In genomic region chr9:124238546-124239140, GRCh38 we compare ENCODE assay signal across 10 cellular contexts. TPM values are rescaled to one million over a fixed set of nuclear protein-coding genes. Genes with fewer than 3 reads are reported as not detected.
DNase-seq lines count a peak whose midpoint lies in the region; ATAC-seq and TF ChIP-seq lines count a peak whose summit lies in the region.
"Had no signal": no experiment of that assay in that cellular context is flagged by ENCODE, and none has a peak within 500 bp of the region (broad histone marks: within the 10 kb centered on the region; RNA-seq: fewer than 3 reads in every experiment).

No MANE protein-coding gene starts in this region.

- POLR2A ChIA-PET in activated B cell treated with CpG ODN at 0.5 μM for 24 hours (lab: Charles Lee) = interaction anchor here (0.6 to 2.6 kb wide), 8 partner anchors 10 to 112 kb away, joined by 3 to 34 read pairs (median 4); partner anchors contain the start of gene NEK6

- H3K4me1 Mint-ChIP-seq in activated B cell treated with CpG ODN at 0.5 μM for 24 hours (peaks cover 50% of the 10 kb centered on the region), type B pancreatic cell (ENCODE audit: unreplicated experiment) (peaks cover 15% of the 10 kb centered on the region)
- peaks cover 44% of the 10 kb centered on the region for H3K4me1 Mint-ChIP-seq in stimulated activated effector memory CD8-positive, alpha-beta T cell treated with anti-CD3 and anti-CD28 coated beads, Interleukin-12 subunit alpha, Interleukin-12 subunit beta, amount 100 ng/mL, for 72 hours

- H3K4me3 Mint-ChIP-seq in activated B cell treated with CpG ODN at 0.5 μM for 24 hours (peak overlapping the region; percentile 48), type B pancreatic cell (no peak overlapping the region)
- peak overlapping the region; percentile 10 for H3K4me3 Mint-ChIP-seq in stimulated activated effector memory CD8-positive, alpha-beta T cell treated with anti-CD3 and anti-CD28 coated beads, Interleukin-12 subunit alpha, Interleukin-12 subunit beta, amount 100 ng/mL, for 72 hours

- TF ChIP-seq CTCF in activated B cell treated with CpG ODN at 0.5 μM for 24 hours (IDR thresholded peaks at IDR 0.05) = no peak
- no peak for TF ChIP-seq CTCF in type B pancreatic cell (conservative IDR thresholded peaks at IDR 0.05)

- ATAC-seq in GM18867 (IDR thresholded peaks at IDR 0.05; ENCODE audit: unreplicated experiment) (peak; percentile 33), GM21723 (IDR thresholded peaks at IDR 0.05; ENCODE audit: unreplicated experiment) (peak; percentile 14), activated B cell treated with CpG ODN at 0.5 μM for 24 hours (ENCODE audit: low read depth) (peak; percentile 29)
- peak; percentile 80 for ATAC-seq in stimulated activated effector memory CD8-positive, alpha-beta T cell treated with anti-CD3 and anti-CD28 coated beads, Interleukin-12 subunit alpha, Interleukin-12 subunit beta, amount 100 ng/mL, for 72 hours

- DNase-seq in activated B cell treated with CpG ODN at 0.5 μM for 24 hours (no peak), type B pancreatic cell (ENCODE audit: extremely low spot score, unreplicated experiment) (no peak), NCI-H1105 treated with DMSO at 0.1 percent for 48 hours (lab: John Stamatoyannopoulos, UW) (no peak)
- DNase-seq in stimulated activated effector memory CD8-positive, alpha-beta T cell treated with anti-CD3 and anti-CD28 coated beads, Interleukin-12 subunit alpha, Interleukin-12 subunit beta, amount 100 ng/mL, for 72 hours (ENCODE audit: low spot score in 2 of 2) = no peak
- no peak for DNase-seq in stimulated activated CD4-positive, alpha-beta T cell treated with anti-CD3 and anti-CD28 coated beads, Interleukin-12 subunit alpha, Interleukin-12 subunit beta, amount 100 ng/mL, for 4 hours
- DNase-seq: activated CD4-positive, CD25-positive, alpha-beta regulatory T cell; activated gamma-delta T cell treated with Interleukin-2 at 50 U/mL for 16 hours; NCI-H1930 had no signal

- intact Hi-C loops in activated B cell treated with CpG ODN at 0.5 μM for 24 hours (cut with micrococcal nuclease) = loop anchor here (1.0 to 2.0 kb wide), 3 partner anchors 16 to 36 kb away; no protein-coding TSS in a partner anchor

- CTCF ChIA-PET in activated B cell treated with CpG ODN at 0.5 μM for 24 hours (lab: Charles Lee) = no interaction called here

- H3K27ac Mint-ChIP-seq in activated B cell treated with CpG ODN at 0.5 μM for 24 hours = peak overlapping the region; percentile 86
- no peak overlapping the region for H3K27ac Mint-ChIP-seq in stimulated activated effector memory CD8-positive, alpha-beta T cell treated with anti-CD3 and anti-CD28 coated beads, Interleukin-12 subunit alpha, Interleukin-12 subunit beta, amount 100 ng/mL, for 72 hours
- H3K27ac Mint-ChIP-seq in type B pancreatic cell = no peak overlapping the region

- H3K36me3 Mint-ChIP-seq in activated B cell treated with CpG ODN at 0.5 μM for 24 hours (ENCODE audit: low read depth) (no peaks in the 10 kb centered on the region), type B pancreatic cell (no peaks in the 10 kb centered on the region)
- H3K36me3 Mint-ChIP-seq in stimulated activated effector memory CD8-positive, alpha-beta T cell treated with anti-CD3 and anti-CD28 coated beads, Interleukin-12 subunit alpha, Interleukin-12 subunit beta, amount 100 ng/mL, for 72 hours = no peaks in the 10 kb centered on the region

- H3K9me3 Mint-ChIP-seq in activated B cell treated with CpG ODN at 0.5 μM for 24 hours = no peaks in the 10 kb centered on the region
- H3K9me3 Mint-ChIP-seq in stimulated activated effector memory CD8-positive, alpha-beta T cell treated with anti-CD3 and anti-CD28 coated beads, Interleukin-12 subunit alpha, Interleukin-12 subunit beta, amount 100 ng/mL, for 72 hours = peaks cover 2% of the 10 kb centered on the region
- no peaks in the 10 kb centered on the region for H3K9me3 Mint-ChIP-seq in type B pancreatic cell

- H3K27me3 Mint-ChIP-seq in activated B cell treated with CpG ODN at 0.5 μM for 24 hours (no peaks in the 10 kb centered on the region), type B pancreatic cell (peaks cover 7% of the 10 kb centered on the region)

RNA-seq across cellular contexts. Expression of gene NEK6, which starts 19.1 kb away (rescaled TPM):
- total RNA-seq in activated B cell treated with CpG ODN at 0.5 μM for 24 hours (110 and 115 TPM in 2 replicates), type B pancreatic cell (ENCODE audit: low replicate concordance) (4.6 and 19.3 TPM in 2 replicates)

Comparison
In these comparisons a context has a peak if more than half of its experiments do, and no peak if none do; other contexts are left out.
1. ATAC-seq: peak in every context shown above with its lines; median percentile 80 in stimulated activated effector memory CD8-positive, alpha-beta T cell treated with anti-CD3 and anti-CD28 coated beads, Interleukin-12 subunit alpha, Interleukin-12 subunit beta, amount 100 ng/mL, for 72 hours; 33 in GM18867; 29 in activated B cell treated with CpG ODN at 0.5 μM for 24 hours; 14 in GM21723.